ENCODE assay signal across 13 cellular contexts in the genomic region with DNA sequence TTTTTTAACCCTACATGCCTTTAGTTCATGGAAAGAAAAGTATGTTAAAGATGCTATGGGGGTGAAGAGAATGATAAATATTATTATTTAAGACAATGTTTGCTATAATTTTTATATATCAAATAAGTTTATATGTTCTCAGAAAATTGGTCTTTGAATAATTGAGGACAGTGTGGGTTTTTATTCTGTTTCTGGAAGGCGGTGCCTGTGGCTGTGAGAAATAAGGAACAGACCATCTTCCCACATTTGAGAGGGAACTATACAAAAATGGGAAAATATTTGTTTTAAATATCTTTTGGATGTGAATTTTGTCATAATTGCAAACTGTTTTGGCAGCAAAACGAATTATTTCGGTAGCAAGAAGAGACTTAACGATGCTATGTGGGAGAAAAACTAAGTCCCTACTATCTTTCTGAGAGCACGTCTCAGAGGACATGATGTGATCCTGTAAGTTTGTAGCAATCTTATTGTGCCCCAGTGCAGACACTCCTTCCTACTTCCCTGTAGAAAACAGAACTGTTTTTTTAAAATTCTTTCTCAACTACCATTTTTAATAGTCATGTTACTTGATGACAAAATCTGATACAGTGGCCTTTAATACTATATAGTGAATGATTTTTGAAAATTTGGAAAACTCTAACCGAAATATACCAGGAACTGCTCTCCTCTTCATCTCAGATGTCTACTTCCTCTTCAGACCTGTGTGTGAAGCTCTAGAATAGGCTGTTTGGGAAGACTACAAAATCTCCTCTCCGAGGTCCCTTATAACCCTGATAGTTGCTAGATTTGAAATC. TPM values are rescaled to one million over a fixed set of nuclear protein-coding genes. Genes with fewer than 3 reads are reported as not detected.
DNase-seq lines count a peak whose midpoint lies in the region; ATAC-seq lines count a peak whose summit lies in the region.
"Had no signal": no experiment of that assay in that cellular context is flagged by ENCODE, and none has a peak within 500 bp of the region (broad histone marks: within the 10 kb centered on the region; RNA-seq: fewer than 3 reads in every experiment).

No MANE protein-coding gene starts in this region.

- H3K4me1 Mint-ChIP-seq in activated T-cell treated with anti-CD3 and anti-CD28 coated beads, Interleukin-2, amount 50 U/mL, for 24 hours (ENCODE audit: low read depth): peaks cover 79% of the 10 kb centered on the region
- peaks cover 53% of the 10 kb centered on the region for H3K4me1 Mint-ChIP-seq in activated T-helper 17 cell treated with anti-CD3 and anti-CD28 coated beads, Interleukin-2, amount 50 U/mL, for 72 hours

- H3K9me3 Mint-ChIP-seq in activated T-cell treated with anti-CD3 and anti-CD28 coated beads, Interleukin-2, amount 50 U/mL, for 24 hours: no peaks in the 10 kb centered on the region
- no peaks in the 10 kb centered on the region for H3K9me3 Mint-ChIP-seq in activated T-helper 17 cell treated with anti-CD3 and anti-CD28 coated beads, Interleukin-2, amount 50 U/mL, for 72 hours

- H3K4me1 ChIP-seq in skeletal muscle tissue (ENCODE audit: control insufficient read depth in 3 of 3, insufficient read depth in 3 of 3, low read length in 3 of 3): no peaks in the 10 kb centered on the region

- no peaks in the 10 kb centered on the region for H3K27me3 ChIP-seq in skeletal muscle tissue (ENCODE audit: control insufficient read depth in 3 of 3, insufficient read depth in 3 of 3, low read length in 3 of 3)
- H3K27me3 ChIP-seq: stomach had no signal

- peaks cover 64% of the 10 kb centered on the region for H3K36me3 Mint-ChIP-seq in activated T-cell treated with anti-CD3 and anti-CD28 coated beads, Interleukin-2, amount 50 U/mL, for 24 hours (ENCODE audit: low read depth)
- peaks cover 90% of the 10 kb centered on the region for H3K36me3 Mint-ChIP-seq in activated T-helper 17 cell treated with anti-CD3 and anti-CD28 coated beads, Interleukin-2, amount 50 U/mL, for 72 hours (ENCODE audit: low read depth)

- peak overlapping the region; percentile 8 for H3K27ac ChIP-seq in skeletal muscle tissue (ENCODE audit: low read depth, low read length)
- H3K27ac ChIP-seq: GM23248, VCaP had no signal

- H3K9ac ChIP-seq in skeletal muscle tissue (ENCODE audit: low read depth in 1 of 3, low read length in 3 of 3): no peak overlapping the region
- H3K9ac ChIP-seq: GM23248 had no signal

- peak overlapping the region; percentile 94 for H3K27ac Mint-ChIP-seq in activated T-cell treated with anti-CD3 and anti-CD28 coated beads, Interleukin-2, amount 50 U/mL, for 24 hours
- peak overlapping the region; percentile 84 for H3K27ac Mint-ChIP-seq in activated T-helper 17 cell treated with anti-CD3 and anti-CD28 coated beads, Interleukin-2, amount 50 U/mL, for 72 hours

- no peaks in the 10 kb centered on the region for H3K36me3 ChIP-seq in skeletal muscle tissue (ENCODE audit: control insufficient read depth in 3 of 3, insufficient read depth in 3 of 3, low read length in 3 of 3)
- H3K36me3 ChIP-seq: stomach had no signal

- DNase-seq in activated T-cell treated with anti-CD3 and anti-CD28 coated beads, Interleukin-2, amount 50 U/mL, for 24 hours: no peak
- DNase-seq in activated T-cell treated with anti-CD3 and anti-CD28 coated beads, Interleukin-2, amount 50 U/mL, for 1 hour: no peak
- DNase-seq in Kasumi-1 (lab: John Stamatoyannopoulos, UW) (peak; percentile 93 to 94), cerebellar cortex (ENCODE audit: low spot score) (no peak), GDM1 (lab: John Stamatoyannopoulos, UW) (no peak)
- DNase-seq: GM23248, NCI-H226, stomach had no signal

- H3K27me3 Mint-ChIP-seq in activated T-cell treated with anti-CD3 and anti-CD28 coated beads, Interleukin-2, amount 50 U/mL, for 24 hours: no peaks in the 10 kb centered on the region
- no peaks in the 10 kb centered on the region for H3K27me3 Mint-ChIP-seq in activated T-helper 17 cell treated with anti-CD3 and anti-CD28 coated beads, Interleukin-2, amount 50 U/mL, for 72 hours

- H3K9me3 ChIP-seq in skeletal muscle tissue (ENCODE audit: control insufficient read depth in 3 of 3, low read length in 3 of 3): no peaks in the 10 kb centered on the region
- H3K9me3 ChIP-seq: stomach had no signal

- no peak overlapping the region for H3K4me3 ChIP-seq in skeletal muscle tissue (ENCODE audit: low read length in 3 of 3)
- H3K4me3 ChIP-seq: GM23248, lung, stomach had no signal

- ATAC-seq in activated T-helper 17 cell treated with anti-CD3 and anti-CD28 coated beads, Interleukin-2, amount 50 U/mL, for 72 hours (replicated peaks): peak; percentile 40
- no peak for ATAC-seq in HG03175 (IDR thresholded peaks at IDR 0.05; ENCODE audit: unreplicated experiment)

- H3K4me3 Mint-ChIP-seq in activated T-cell treated with anti-CD3 and anti-CD28 coated beads, Interleukin-2, amount 50 U/mL, for 24 hours: peak overlapping the region; percentile 75
- H3K4me3 Mint-ChIP-seq in activated T-helper 17 cell treated with anti-CD3 and anti-CD28 coated beads, Interleukin-2, amount 50 U/mL, for 72 hours: peak overlapping the region; percentile 77

RNA-seq across cellular contexts. Expression of a gene that starts 25.4 kb away (rescaled TPM):
- 100 to 1,000 TPM; 366 to 421 TPM for total RNA-seq in activated T-helper 17 cell treated with anti-CD3 and anti-CD28 coated beads, Interleukin-2, amount 50 U/mL, for 72 hours
- 15.7 TPM for total RNA-seq in skeletal muscle tissue

Comparison
In these comparisons a context has a peak if more than half of its experiments do, and no peak if none do; other contexts are left out.
1. DNase-seq: peak in Kasumi-1 (2 of 2); none in activated T-cell treated with anti-CD3 and anti-CD28 coated beads, Interleukin-2, amount 50 U/mL, for 24 hours (single experiment), activated T-cell treated with anti-CD3 and anti-CD28 coated beads, Interleukin-2, amount 50 U/mL, for 1 hour (single experiment), cerebellar cortex (single experiment) and GDM1 (single experiment).
2. RNA of a gene that starts 25.4 kb away (total RNA-seq): 366 to 421 TPM in activated T-helper 17 cell treated with anti-CD3 and anti-CD28 coated beads, Interleukin-2, amount 50 U/mL, for 72 hours; 15.7 TPM in skeletal muscle tissue (single experiment); every median in the first group is over 10 times any median in the second.